In the genomic region with DNA sequence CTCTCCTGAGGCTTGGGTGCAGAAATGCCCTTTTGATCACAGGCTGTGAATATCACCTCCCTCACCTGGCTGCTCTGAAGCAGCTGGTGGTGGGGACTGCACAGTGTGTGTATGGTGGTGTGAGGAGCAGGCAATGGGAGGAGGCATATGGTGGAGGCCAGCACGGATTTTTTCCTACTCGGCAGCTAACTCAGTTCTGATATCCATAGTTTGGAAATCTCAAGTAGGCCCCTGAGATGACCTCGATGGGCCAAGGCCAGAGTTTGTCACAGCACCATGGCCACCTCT, we compare ENCODE assay signal across 1 cellular context.
TF ChIP-seq lines count a peak whose summit lies in the region.

No MANE protein-coding gene starts in this region.

TF ChIP-seq in GM12878, 131 proteins besides CTCF, POLR2A, EP300 and RAD21:
- TF ChIP-seq NR2F1 (conservative IDR thresholded peaks at IDR 0.05) = peak; percentile 35; the same call in 1 of the 2 replicates
- TF ChIP-seq, protein P1, sequence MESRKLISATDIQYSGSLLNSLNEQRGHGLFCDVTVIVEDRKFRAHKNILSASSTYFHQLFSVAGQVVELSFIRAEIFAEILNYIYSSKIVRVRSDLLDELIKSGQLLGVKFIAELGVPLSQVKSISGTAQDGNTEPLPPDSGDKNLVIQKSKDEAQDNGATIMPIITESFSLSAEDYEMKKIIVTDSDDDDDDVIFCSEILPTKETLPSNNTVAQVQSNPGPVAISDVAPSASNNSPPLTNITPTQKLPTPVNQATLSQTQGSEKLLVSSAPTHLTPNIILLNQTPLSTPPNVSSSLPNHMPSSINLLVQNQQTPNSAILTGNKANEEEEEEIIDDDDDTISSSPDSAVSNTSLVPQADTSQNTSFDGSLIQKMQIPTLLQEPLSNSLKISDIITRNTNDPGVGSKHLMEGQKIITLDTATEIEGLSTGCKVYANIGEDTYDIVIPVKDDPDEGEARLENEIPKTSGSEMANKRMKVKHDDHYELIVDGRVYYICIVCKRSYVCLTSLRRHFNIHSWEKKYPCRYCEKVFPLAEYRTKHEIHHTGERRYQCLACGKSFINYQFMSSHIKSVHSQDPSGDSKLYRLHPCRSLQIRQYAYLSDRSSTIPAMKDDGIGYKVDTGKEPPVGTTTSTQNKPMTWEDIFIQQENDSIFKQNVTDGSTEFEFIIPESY (IDR thresholded peaks at IDR 0.05) = no peak
